Comparison of ENCODE assay signal across 8 cellular contexts in genomic region chr10:28668363-28669226, GRCh38. TPM values are rescaled to one million over a fixed set of nuclear protein-coding genes. Genes with fewer than 3 reads are reported as not detected.
A peak's percentile ranks its signal among the peaks of the same experiment; 100 is the strongest.
DNase-seq lines count a peak whose midpoint lies in the region; FAIRE-seq and TF ChIP-seq lines count a peak whose summit lies in the region.

No MANE protein-coding gene starts in this region.

- no peaks in the 10 kb centered on the region for H3K9me3 Mint-ChIP-seq in endodermal cell

- FAIRE-seq in RCC 7860 (lab: Jason Lieb, UNC) = no peak

- H3K27ac Mint-ChIP-seq in endodermal cell = no peak overlapping the region

- H3K4me3 Mint-ChIP-seq in endodermal cell = peak overlapping the region; percentile 65

- CTCF ChIA-PET in BJ (lab: Yijun Ruan, JAX) = interaction anchor here (0.6 to 1.4 kb wide), 3 partner anchors 177 to 636 kb away, joined by 3 to 4 read pairs (median 4); no protein-coding TSS in a partner anchor

- H3K4me3 ChIP-seq in BJ (ENCODE audit: low read depth, low read length) (peak overlapping the region; percentile 23), endodermal cell (ENCODE audit: low read length) (peak overlapping the region; percentile 87), subcutaneous abdominal adipose tissue (ENCODE audit: low read depth in 1 of 5, low read length in 5 of 5) (peak overlapping the region; percentile 38 to 66 (median 54))
- peak overlapping the region; percentile 33 for H3K4me3 ChIP-seq in Jurkat, Clone E6-1 (ENCODE audit: low read length)

- no peaks in the 10 kb centered on the region for H3K36me3 ChIP-seq in BJ (ENCODE audit: control insufficient read depth, insufficient read depth, low read length)
- no peaks in the 10 kb centered on the region for H3K36me3 ChIP-seq in endodermal cell (ENCODE audit: control insufficient read depth, insufficient read depth, low read length)
- H3K36me3 ChIP-seq in subcutaneous abdominal adipose tissue (ENCODE audit: control insufficient read depth in 5 of 5, insufficient read depth in 5 of 5, low read length in 5 of 5) = no peaks in the 10 kb centered on the region

- no peaks in the 10 kb centered on the region for H3K36me3 Mint-ChIP-seq in endodermal cell (ENCODE audit: low read depth)

- peak overlapping the region; percentile 35 for H3K9ac ChIP-seq in endodermal cell (ENCODE audit: extremely low read depth, low read length, poor library complexity, severe bottlenecking)
- H3K9ac ChIP-seq in subcutaneous abdominal adipose tissue (ENCODE audit: low read length in 5 of 5) = no peak overlapping the region

- H3K27me3 ChIP-seq in BJ (ENCODE audit: control insufficient read depth, insufficient read depth, low read length) = peaks cover 24% of the 10 kb centered on the region
- peaks cover 63% of the 10 kb centered on the region for H3K27me3 ChIP-seq in endodermal cell (ENCODE audit: control insufficient read depth, insufficient read depth, low read length, poor library complexity, severe bottlenecking)
- peaks cover 9 to 25% (median 16%) of the 10 kb centered on the region in 5 donors for H3K27me3 ChIP-seq in subcutaneous abdominal adipose tissue (ENCODE audit: control insufficient read depth in 5 of 5, insufficient read depth in 4 of 5, low read length in 5 of 5)

- 3 to 5% methylated on average over 33 to 59 of the region's 59 CpGs for WGBS in endodermal cell (ENCODE audit: insufficient coverage in 1 of 2, insufficient read length in 1 of 2), 2 experiments

- H3K4me1 ChIP-seq in endodermal cell (ENCODE audit: control insufficient read depth, insufficient read depth, low read length) (no peaks in the 10 kb centered on the region), subcutaneous abdominal adipose tissue (ENCODE audit: control insufficient read depth in 5 of 5, insufficient read depth in 5 of 5, low read length in 5 of 5) (peaks cover 0 to 18% (median 14%) of the 10 kb centered on the region in 5 donors)

- TF ChIP-seq CTCF in BJ (IDR thresholded peaks at IDR 0.05; ENCODE audit: insufficient read depth, low read depth, low read length) (no peak), endodermal cell (conservative IDR thresholded peaks at IDR 0.05) (no peak)

- H3K9me3 ChIP-seq in endodermal cell (ENCODE audit: control insufficient read depth, low read length) (no peaks in the 10 kb centered on the region), subcutaneous abdominal adipose tissue (ENCODE audit: control insufficient read depth in 5 of 5, low read length in 5 of 5) (no peaks in the 10 kb centered on the region)

- no peak for DNase-seq in BJ (ENCODE audit: low read depth)
- DNase-seq in Jurkat, Clone E6-1 (ENCODE audit: low read depth, low spot score) = no peak
- DNase-seq in activated CD4-positive, alpha-beta T cell treated with anti-CD3 and anti-CD28 coated beads, Interleukin-2, amount 50 U/mL, for 4 hours = peak; percentile 13 to 23
- DNase-seq in endodermal cell = peak; percentile 87
- DNase-seq in mucosa of gallbladder (ENCODE audit: low spot score) = peak; percentile 26
- no peak for DNase-seq in NCI-H128 (lab: John Stamatoyannopoulos, UW; ENCODE audit: unreplicated experiment)
- no peak for DNase-seq in RCC 7860 (ENCODE audit: low spot score)

- H3K27ac ChIP-seq in endodermal cell (ENCODE audit: low read depth, low read length) = no peak overlapping the region
- no peak overlapping the region for H3K27ac ChIP-seq in subcutaneous abdominal adipose tissue (ENCODE audit: low read depth, low read length)

- H3K27me3 Mint-ChIP-seq in endodermal cell (ENCODE audit: insufficient read depth) = peaks cover 60% of the 10 kb centered on the region

- POLR2A ChIA-PET in BJ (lab: Charles Lee) = no interaction called here

- peaks cover 23% of the 10 kb centered on the region for H3K4me1 Mint-ChIP-seq in endodermal cell

RNA-seq across cellular contexts. Expression of gene BAMBI, which starts 8.7 kb away (rescaled TPM):
- 5.1 and 6.0 TPM in 2 replicates for polyA plus RNA-seq in BJ (2011; rRNA removed)
- 1.5 and 2.0 TPM in 2 replicates for polyA minus RNA-seq in BJ (2011; rRNA and poly(A)+ RNA removed)
- polyA plus RNA-seq in Jurkat, Clone E6-1 (2012; ENCODE audit: insufficient read depth, insufficient read length) = 48.4 TPM
- total RNA-seq in endodermal cell = 10 to 100 TPM; 41.4 to 49.2 TPM
- 37.6 TPM for polyA plus RNA-seq in endodermal cell (2013, experiment 1 of 2)
- 37.0 TPM for polyA plus RNA-seq in endodermal cell (2013, experiment 2 of 2)
- total RNA-seq in mucosa of gallbladder = 19.4 TPM

Comparison
In these comparisons a context has a peak if more than half of its experiments do, and no peak if none do; other contexts are left out.
1. DNase-seq: peak in activated CD4-positive, alpha-beta T cell treated with anti-CD3 and anti-CD28 coated beads, Interleukin-2, amount 50 U/mL, for 4 hours (2 of 2), endodermal cell (single experiment) and mucosa of gallbladder (single experiment); none in BJ (single experiment), Jurkat, Clone E6-1 (single experiment), NCI-H128 (single experiment) and RCC 7860 (single experiment).
2. H3K4me3 ChIP-seq: peak in every context shown above with its lines; median percentile 87 in endodermal cell; 54 in subcutaneous abdominal adipose tissue; 33 in Jurkat, Clone E6-1; 23 in BJ.